11 cellular contexts compared by ENCODE assay signal in the genomic region with DNA sequence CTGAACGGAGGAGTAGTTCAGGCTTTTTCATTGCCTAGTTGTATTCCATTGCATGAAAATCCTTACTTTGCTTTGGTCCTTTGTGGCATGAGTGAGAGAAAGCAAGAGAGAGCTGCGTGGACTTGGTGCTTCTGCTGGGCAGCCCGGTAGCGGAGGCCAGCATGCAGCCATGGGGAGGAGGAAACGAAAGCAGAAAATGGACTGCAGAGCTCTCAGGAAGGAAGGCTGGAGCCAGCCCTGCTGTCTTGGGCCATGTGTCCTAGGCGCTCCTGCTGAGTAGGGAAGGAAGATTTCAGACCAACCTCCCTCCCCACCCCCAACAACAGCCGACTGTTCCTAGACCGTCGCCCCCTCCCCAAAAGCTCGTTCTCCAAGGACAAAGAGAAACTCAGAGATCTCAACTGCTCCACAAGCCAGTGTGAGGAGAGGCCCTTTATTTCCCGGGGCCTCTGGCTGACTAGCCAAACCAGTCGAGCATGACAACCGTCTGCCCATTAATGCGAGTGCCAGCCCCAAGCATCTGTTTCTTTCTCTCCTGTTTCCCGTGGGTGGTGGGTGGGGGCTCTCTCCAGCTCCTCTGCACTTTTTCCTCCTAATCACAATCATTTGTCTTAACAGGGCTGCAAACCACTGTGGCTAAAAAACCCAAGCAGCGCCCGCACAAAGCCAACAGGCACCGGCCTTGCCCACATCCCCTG.
DNase-seq lines count a peak whose midpoint lies in the region; TF ChIP-seq lines count a peak whose summit lies in the region.
"Had no signal": no experiment of that assay in that cellular context is flagged by ENCODE, and none has a peak within 500 bp of the region (broad histone marks: within the 10 kb centered on the region; RNA-seq: fewer than 3 reads in every experiment).

No MANE protein-coding gene starts in this region.

- H3K9ac ChIP-seq in GM23248, result no peak overlapping the region

- no peaks in the 10 kb centered on the region for H3K79me2 ChIP-seq in GM23248 (ENCODE audit: insufficient read depth)

- H3K36me3 ChIP-seq in prostate gland (no peaks in the 10 kb centered on the region), GM23248 (ENCODE audit: low read depth) (no peaks in the 10 kb centered on the region)
- H3K36me3 ChIP-seq: adrenal gland, thoracic aorta had no signal

- H3F3A ChIP-seq in GM23248 (ENCODE audit: insufficient read depth), result no peaks in the 10 kb centered on the region

- H3K4me2 ChIP-seq in GM23248 (ENCODE audit: unreplicated experiment), result no peak overlapping the region

- H3K4me1 ChIP-seq in prostate gland (replicated peaks) (no peaks in the 10 kb centered on the region), GM23248 (ENCODE audit: insufficient read depth) (peaks cover 8% of the 10 kb centered on the region)
- H3K4me1 ChIP-seq: adrenal gland had no signal

- in situ Hi-C loops in G401 (cut with HindIII; ENCODE audit: low sequenced_read_pairs) (no loop called here), GM23248 (cut with MboI) (no loop called here)

- intact Hi-C loops in prostate gland (cut with DNase I), result no loop called here

- H3K4me3 ChIP-seq in epithelial cell of esophagus (ENCODE audit: low read length), result no peak overlapping the region
- no peak overlapping the region for H3K4me3 ChIP-seq in prostate gland
- H3K4me3 ChIP-seq in GM23248, result no peak overlapping the region
- H3K4me3 ChIP-seq: adrenal gland, thoracic aorta had no signal

- no peaks in the 10 kb centered on the region for H4K20me1 ChIP-seq in GM23248 (ENCODE audit: insufficient read depth)

- H3K27me3 ChIP-seq in prostate gland (replicated peaks; ENCODE audit: insufficient read depth) (no peaks in the 10 kb centered on the region), GM23248 (replicated peaks; ENCODE audit: insufficient read depth) (no peaks in the 10 kb centered on the region)
- H3K27me3 ChIP-seq: adrenal gland had no signal

- DNase-seq in G401 (ENCODE audit: low spot score) (peak; percentile 95), NCI-H2171 treated with DMSO at 0.1 percent for 48 hours (lab: John Stamatoyannopoulos, UW) (peak; percentile 87), epithelial cell of esophagus (ENCODE audit: low read depth) (peak; percentile 61), prostate gland (ENCODE audit: low spot score) (peak; percentile 41), occipital lobe (lab: John Stamatoyannopoulos, UW) (no peak), GM23248 (no peak)
- no peak for DNase-seq in activated T-cell treated with anti-CD3 and anti-CD28 coated beads, Interleukin-2, amount 50 U/mL, for 1 hour
- DNase-seq: adrenal gland; dermis blood vessel endothelial cell; naive thymus-derived CD4-positive, alpha-beta T cell had no signal

- H3K9me3 ChIP-seq in prostate gland, result no peaks in the 10 kb centered on the region
- no peaks in the 10 kb centered on the region for H3K9me3 ChIP-seq in GM23248 (ENCODE audit: low read depth)
- H3K9me3 ChIP-seq: adrenal gland, thoracic aorta had no signal

- TF ChIP-seq POLR2A in prostate gland (IDR thresholded peaks at IDR 0.05), result no peak

- H2AFZ ChIP-seq in GM23248, result no peak overlapping the region

- TF ChIP-seq CTCF in epithelial cell of esophagus (IDR thresholded peaks at IDR 0.05; ENCODE audit: insufficient read depth, low read depth, low read length, missing control alignments), result no peak
- TF ChIP-seq CTCF in prostate gland (IDR thresholded peaks at IDR 0.05), result no peak

- H3K27ac ChIP-seq in prostate gland (no peak overlapping the region), GM23248 (no peak overlapping the region)
- H3K27ac ChIP-seq: adrenal gland, thoracic aorta had no signal

- WGBS in prostate gland, result 55% methylated on average over 18 of the region's 18 CpGs
- 62 to 65% methylated on average over 16 to 18 of the region's 18 CpGs for WGBS in GM23248 (ENCODE audit: low coverage in 1 of 2, low lambda C conversion rate in 2 of 2, missing lambda C conversion rate in 2 of 2), 2 experiments

- no peaks in the 10 kb centered on the region for H3K9me2 ChIP-seq in GM23248 (ENCODE audit: insufficient read depth)

Comparison
In these comparisons a context has a peak if more than half of its experiments do, and no peak if none do; other contexts are left out.
1. DNase-seq: peak in G401 (single experiment), NCI-H2171 treated with DMSO at 0.1 percent for 48 hours (single experiment), epithelial cell of esophagus (single experiment) and prostate gland (single experiment); none in activated T-cell treated with anti-CD3 and anti-CD28 coated beads, Interleukin-2, amount 50 U/mL, for 1 hour (single experiment), occipital lobe (single experiment) and GM23248 (single experiment).